Comparison of ENCODE assay signal across 10 cellular contexts in genomic region chr3:20061331-20061730, GRCh38. TPM values are rescaled to one million over a fixed set of nuclear protein-coding genes. Genes with fewer than 3 reads are reported as not detected.
DNase-seq lines count a peak whose midpoint lies in the region; ATAC-seq and TF ChIP-seq lines count a peak whose summit lies in the region.
"Had no signal": no experiment of that assay in that cellular context is flagged by ENCODE, and none has a peak within 500 bp of the region (broad histone marks: within the 10 kb centered on the region; RNA-seq: fewer than 3 reads in every experiment).

No MANE protein-coding gene starts in this region.

- intact Hi-C loops in dorsolateral prefrontal cortex (cut with DNase I) = no loop called here

- no peaks in the 10 kb centered on the region for H3K27me3 Mint-ChIP-seq in activated T-cell treated with anti-CD3 and anti-CD28 coated beads, Interleukin-2, amount 50 U/mL, for 24 hours

- no peaks in the 10 kb centered on the region for H3K9me3 Mint-ChIP-seq in activated T-cell treated with anti-CD3 and anti-CD28 coated beads, Interleukin-2, amount 50 U/mL, for 24 hours
- H3K9me3 Mint-ChIP-seq: activated naive CD4-positive, alpha-beta T cell treated with anti-CD3 and anti-CD28 coated beads, Interleukin-2, amount 50 U/mL, for 72 hours had no signal

- no peaks in the 10 kb centered on the region for H3K9me3 ChIP-seq in suprapubic skin

- H3K27me3 ChIP-seq in dorsolateral prefrontal cortex (no peaks in the 10 kb centered on the region), suprapubic skin (no peaks in the 10 kb centered on the region)

- H3K36me3 ChIP-seq in suprapubic skin = no peaks in the 10 kb centered on the region

- TF ChIP-seq EP300 in suprapubic skin (IDR thresholded peaks at IDR 0.05) = no peak

- TF ChIP-seq CTCF in dorsolateral prefrontal cortex (IDR thresholded peaks at IDR 0.05 in 54 of 56, conservative IDR thresholded peaks at IDR 0.05 in 2 of 56; ENCODE audit: low read depth in 1 of 56, partially characterized antibody in 56 of 56) (no peak), suprapubic skin (IDR thresholded peaks at IDR 0.05) (no peak)

- in situ Hi-C loops in KBM-7 (cut with MboI; ENCODE audit: low pct_unique_long_range_greater_than_20kb, low sequenced_read_pairs) = no loop called here

- H3K4me3 Mint-ChIP-seq in activated T-cell treated with anti-CD3 and anti-CD28 coated beads, Interleukin-2, amount 50 U/mL, for 24 hours = no peak overlapping the region

- peak overlapping the region in 41 of 59 donors; percentile 7 to 75 (median 47) for H3K27ac ChIP-seq in dorsolateral prefrontal cortex
- peak overlapping the region; percentile 4 for H3K27ac ChIP-seq in suprapubic skin

- H3K36me3 Mint-ChIP-seq in activated T-cell treated with anti-CD3 and anti-CD28 coated beads, Interleukin-2, amount 50 U/mL, for 24 hours (ENCODE audit: low read depth) = peaks cover 9% of the 10 kb centered on the region
- H3K36me3 Mint-ChIP-seq: activated naive CD4-positive, alpha-beta T cell treated with anti-CD3 and anti-CD28 coated beads, Interleukin-2, amount 50 U/mL, for 72 hours had no signal

- no peak for TF ChIP-seq POLR2A in suprapubic skin (IDR thresholded peaks at IDR 0.05)

- ATAC-seq in HG03460 (IDR thresholded peaks at IDR 0.05; ENCODE audit: unreplicated experiment) = peak; percentile 25
- no peak for ATAC-seq in HG02852 (IDR thresholded peaks at IDR 0.05; ENCODE audit: unreplicated experiment)

- peak overlapping the region in 3 of 59 donors; percentile 7 to 17 (median 9) for H3K4me3 ChIP-seq in dorsolateral prefrontal cortex
- peak overlapping the region; percentile 7 for H3K4me3 ChIP-seq in suprapubic skin

- peak overlapping the region; percentile 87 for H3K27ac Mint-ChIP-seq in activated T-cell treated with anti-CD3 and anti-CD28 coated beads, Interleukin-2, amount 50 U/mL, for 24 hours
- H3K27ac Mint-ChIP-seq: activated naive CD4-positive, alpha-beta T cell treated with anti-CD3 and anti-CD28 coated beads, Interleukin-2, amount 50 U/mL, for 72 hours had no signal

- 75% methylated on average over 4 of the region's 4 CpGs for WGBS in suprapubic skin

- peaks cover 52% of the 10 kb centered on the region for H3K4me1 Mint-ChIP-seq in activated T-cell treated with anti-CD3 and anti-CD28 coated beads, Interleukin-2, amount 50 U/mL, for 24 hours (ENCODE audit: low read depth)

- H3K4me1 ChIP-seq in suprapubic skin = peaks cover 67% of the 10 kb centered on the region

- no peak for DNase-seq in activated T-cell treated with anti-CD3 and anti-CD28 coated beads, Interleukin-2, amount 50 U/mL, for 24 hours
- no peak for DNase-seq in activated T-cell treated with anti-CD3 and anti-CD28 coated beads for 4 hours
- DNase-seq in dorsolateral prefrontal cortex = no peak
- DNase-seq in suprapubic skin (ENCODE audit: low spot score in 2 of 2) = no peak
- DNase-seq in KBM-7 = no peak
- DNase-seq in NCI-H187 treated with DMSO at 0.1 percent for 48 hours (lab: John Stamatoyannopoulos, UW) = no peak

RNA-seq across cellular contexts. Expression of gene KAT2B, which starts 21.1 kb away (rescaled TPM):
- total RNA-seq in dorsolateral prefrontal cortex (100 to 1,000 TPM in 47 of 120 experiments, 10 to 100 TPM in 73; 45.8 to 193 (median 92.8) TPM), suprapubic skin (10 to 100 TPM; 35.7 to 63.7 (median 40.2) TPM)

RNA-seq across cellular contexts. Expression of gene PP2D1, which starts 49.3 kb away (rescaled TPM):
- under 1 TPM in 1 of 120 experiments, not detected in 119; 0.31 TPM for total RNA-seq in dorsolateral prefrontal cortex
- not detected for total RNA-seq in suprapubic skin
- total RNA-seq: activated naive CD4-positive, alpha-beta T cell treated with anti-CD3 and anti-CD28 coated beads, Interleukin-2, amount 50 U/mL, for 72 hours; pulmonary artery endothelial cell had no signal
